ENCODE assay signal across 1 cellular context in the genomic region with DNA sequence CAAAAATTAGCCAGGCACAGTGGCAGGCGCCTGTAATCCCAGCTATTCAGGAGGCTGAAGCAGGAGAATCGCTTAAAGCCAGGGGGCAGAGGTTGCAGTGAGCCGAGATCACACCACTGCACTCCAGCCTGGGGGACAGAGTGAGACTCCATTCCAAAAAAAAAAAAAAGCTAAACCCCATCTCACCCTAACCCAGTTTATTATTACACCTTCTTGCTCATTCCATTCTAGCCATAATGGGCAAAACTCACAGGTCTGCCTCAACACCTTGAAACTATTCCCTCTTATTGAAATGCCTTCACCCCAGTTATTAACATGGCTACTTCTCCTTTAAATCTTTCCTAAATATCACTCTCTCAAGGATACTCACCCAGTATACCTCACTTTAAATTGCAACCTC.
TF ChIP-seq lines count a peak whose summit lies in the region.

No MANE protein-coding gene starts in this region.

TF ChIP-seq in GM23338, 12 proteins besides CTCF, POLR2A, EP300 and RAD21 (continued from another document):
- no peak for TF ChIP-seq REST (IDR thresholded peaks at IDR 0.05; ENCODE audit: unreplicated experiment)
- TF ChIP-seq ZNF462 (CRISPR knock-in tag; IDR thresholded peaks at IDR 0.05), result no peak
- no peak for TF ChIP-seq EZH2 (IDR thresholded peaks at IDR 0.05; ENCODE audit: low read depth, unreplicated experiment)
- TF ChIP-seq ZNF331 (CRISPR knock-in tag; IDR thresholded peaks at IDR 0.05; ENCODE audit: low read depth), result no peak
- no peak for TF ChIP-seq JUNB (IDR thresholded peaks at IDR 0.05; ENCODE audit: unreplicated experiment)
- TF ChIP-seq CREB1 (CRISPR knock-in tag; IDR thresholded peaks at IDR 0.05; ENCODE audit: low read depth), result no peak
- TF ChIP-seq ZNF114 (CRISPR knock-in tag; IDR thresholded peaks at IDR 0.05), result no peak
- no peak for TF ChIP-seq EZH2phosphoT487 (IDR thresholded peaks at IDR 0.05; ENCODE audit: unreplicated experiment)
